In genomic region chr6:53134601-53135235, GRCh38 we compare ENCODE assay signal across 1 cellular context.
TF ChIP-seq lines count a peak whose summit lies in the region.

No MANE protein-coding gene starts in this region.

TF ChIP-seq in HepG2, 621 proteins besides CTCF, POLR2A, EP300 and RAD21 (continued from another document and continues in another):
- TF ChIP-seq, protein P1, sequence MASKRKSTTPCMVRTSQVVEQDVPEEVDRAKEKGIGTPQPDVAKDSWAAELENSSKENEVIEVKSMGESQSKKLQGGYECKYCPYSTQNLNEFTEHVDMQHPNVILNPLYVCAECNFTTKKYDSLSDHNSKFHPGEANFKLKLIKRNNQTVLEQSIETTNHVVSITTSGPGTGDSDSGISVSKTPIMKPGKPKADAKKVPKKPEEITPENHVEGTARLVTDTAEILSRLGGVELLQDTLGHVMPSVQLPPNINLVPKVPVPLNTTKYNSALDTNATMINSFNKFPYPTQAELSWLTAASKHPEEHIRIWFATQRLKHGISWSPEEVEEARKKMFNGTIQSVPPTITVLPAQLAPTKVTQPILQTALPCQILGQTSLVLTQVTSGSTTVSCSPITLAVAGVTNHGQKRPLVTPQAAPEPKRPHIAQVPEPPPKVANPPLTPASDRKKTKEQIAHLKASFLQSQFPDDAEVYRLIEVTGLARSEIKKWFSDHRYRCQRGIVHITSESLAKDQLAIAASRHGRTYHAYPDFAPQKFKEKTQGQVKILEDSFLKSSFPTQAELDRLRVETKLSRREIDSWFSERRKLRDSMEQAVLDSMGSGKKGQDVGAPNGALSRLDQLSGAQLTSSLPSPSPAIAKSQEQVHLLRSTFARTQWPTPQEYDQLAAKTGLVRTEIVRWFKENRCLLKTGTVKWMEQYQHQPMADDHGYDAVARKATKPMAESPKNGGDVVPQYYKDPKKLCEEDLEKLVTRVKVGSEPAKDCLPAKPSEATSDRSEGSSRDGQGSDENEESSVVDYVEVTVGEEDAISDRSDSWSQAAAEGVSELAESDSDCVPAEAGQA (IDR thresholded peaks at IDR 0.05; ENCODE audit: low read depth): no peak
- TF ChIP-seq, protein P1 (CRISPR knock-in tag; IDR thresholded peaks at IDR 0.05; ENCODE audit: borderline replicate concordance): no peak
- TF ChIP-seq ZNF558 (CRISPR knock-in tag; IDR thresholded peaks at IDR 0.05; ENCODE audit: borderline replicate concordance) (peak; percentile 44; the same call in 1 of the 2 replicates), SALL2 (CRISPR knock-in tag; IDR thresholded peaks at IDR 0.05) (peak; percentile 66; the same call in 1 of the 2 replicates), SKIL (CRISPR knock-in tag; IDR thresholded peaks at IDR 0.05; ENCODE audit: borderline replicate concordance) (peak; percentile 95), SMC3 (IDR thresholded peaks at IDR 0.05; ENCODE audit: low read length) (no peak), ZNF598 (CRISPR knock-in tag; IDR thresholded peaks at IDR 0.05; ENCODE audit: borderline replicate concordance) (no peak; the same call in 1 of the 2 replicates), ETV5 (CRISPR knock-in tag; IDR thresholded peaks at IDR 0.05; ENCODE audit: borderline replicate concordance) (peak; percentile 70), CEBPB (IDR thresholded peaks at IDR 0.05; ENCODE audit: borderline replicate concordance, low read depth, low read length) (peak; percentile 63; the same call in 1 of the 2 replicates), ZNF749 (CRISPR knock-in tag; IDR thresholded peaks at IDR 0.05; ENCODE audit: borderline replicate concordance) (peak; percentile 89; the same call in 1 of the 2 replicates), HNRNPLL (IDR thresholded peaks at IDR 0.05; ENCODE audit: low read depth, low read length, poor library complexity, severe bottlenecking) (no peak), THYN1 (CRISPR knock-in tag; IDR thresholded peaks at IDR 0.05; ENCODE audit: borderline replicate concordance, low read depth) (no peak), CERS6 (CRISPR knock-in tag; IDR thresholded peaks at IDR 0.05) (no peak), CBX2 (IDR thresholded peaks at IDR 0.05; ENCODE audit: low read depth, low read length) (no peak), CBX2 (CRISPR knock-in tag; IDR thresholded peaks at IDR 0.05; ENCODE audit: low read depth) (0 out of 2 replicates have a peak, but pooled peaks have one; percentile 17), ZNF337 (CRISPR knock-in tag; IDR thresholded peaks at IDR 0.05; ENCODE audit: borderline replicate concordance, low read depth) (0 out of 2 replicates have a peak, but pooled peaks have one; percentile 69), ZNF354B (CRISPR knock-in tag; IDR thresholded peaks at IDR 0.05) (no peak), ZNF431 (CRISPR knock-in tag; IDR thresholded peaks at IDR 0.05; ENCODE audit: borderline replicate concordance, low read depth) (no peak), TCF7 (IDR thresholded peaks at IDR 0.05; ENCODE audit: low read depth) (peak; percentile 99), ZMAT5 (CRISPR knock-in tag; IDR thresholded peaks at IDR 0.05; ENCODE audit: borderline replicate concordance, low read depth) (no peak), ZNF382 (CRISPR knock-in tag; IDR thresholded peaks at IDR 0.05; ENCODE audit: borderline replicate concordance) (no peak), ZNF44 (CRISPR knock-in tag; IDR thresholded peaks at IDR 0.05) (no peak), ZNF205 (CRISPR knock-in tag; IDR thresholded peaks at IDR 0.05) (peak; percentile 82; the same call in 1 of the 2 replicates), ZNF737 (CRISPR knock-in tag; IDR thresholded peaks at IDR 0.05; ENCODE audit: borderline replicate concordance) (no peak; the same call in 1 of the 2 replicates), NRL (CRISPR knock-in tag; IDR thresholded peaks at IDR 0.05; ENCODE audit: borderline replicate concordance) (no peak), FOXO1 (CRISPR knock-in tag; IDR thresholded peaks at IDR 0.05) (peak; percentile 92), IRF2 (CRISPR knock-in tag; IDR thresholded peaks at IDR 0.05) (peak; percentile 75), CBX5 (CRISPR knock-in tag; IDR thresholded peaks at IDR 0.05; ENCODE audit: borderline replicate concordance) (peak; percentile 71; the same call in 1 of the 2 replicates), ZNF605 (CRISPR knock-in tag; IDR thresholded peaks at IDR 0.05) (no peak), MBNL3 (CRISPR knock-in tag; conservative IDR thresholded peaks at IDR 0.05) (no peak), ZNF7 (CRISPR knock-in tag; IDR thresholded peaks at IDR 0.05) (no peak), ZNF224 (CRISPR knock-in tag; IDR thresholded peaks at IDR 0.05) (no peak), KMT2A (CRISPR knock-in tag; IDR thresholded peaks at IDR 0.05) (no peak), PHF21A (CRISPR knock-in tag; IDR thresholded peaks at IDR 0.05) (peak; percentile 97), ZNF350 (CRISPR knock-in tag; IDR thresholded peaks at IDR 0.05; ENCODE audit: borderline replicate concordance, low read depth) (peak; percentile 84; the same call in 1 of the 2 replicates), ZNF230 (CRISPR knock-in tag; IDR thresholded peaks at IDR 0.05) (peak; percentile 81; the same call in 1 of the 2 replicates), HDAC6 (IDR thresholded peaks at IDR 0.05; ENCODE audit: low read depth, low read length) (no peak), ZNF546 (CRISPR knock-in tag; conservative IDR thresholded peaks at IDR 0.05) (no peak), ZNF850 (CRISPR knock-in tag; conservative IDR thresholded peaks at IDR 0.05) (no peak), RELA (CRISPR knock-in tag; IDR thresholded peaks at IDR 0.05) (no peak), SRY (CRISPR knock-in tag; IDR thresholded peaks at IDR 0.05) (no peak), MIXL1 (CRISPR knock-in tag; IDR thresholded peaks at IDR 0.05) (peak; percentile 67), THAP11 (CRISPR knock-in tag; IDR thresholded peaks at IDR 0.05) (peak; percentile 76), FLYWCH1 (CRISPR knock-in tag; IDR thresholded peaks at IDR 0.05) (no peak; the same call in 1 of the 2 replicates), GATA4 (IDR thresholded peaks at IDR 0.05; ENCODE audit: borderline replicate concordance, low read depth) (peak; percentile 99), MLXIP (CRISPR knock-in tag; IDR thresholded peaks at IDR 0.05; ENCODE audit: borderline replicate concordance) (peak; percentile 100), MED1 (CRISPR knock-in tag; IDR thresholded peaks at IDR 0.05) (peak; percentile 92), TBX2 (CRISPR knock-in tag; IDR thresholded peaks at IDR 0.05; ENCODE audit: borderline replicate concordance) (peak; percentile 97), PLRG1 (conservative IDR thresholded peaks at IDR 0.05) (no peak), IRF9 (CRISPR knock-in tag; IDR thresholded peaks at IDR 0.05; ENCODE audit: borderline replicate concordance) (no peak), SUZ12 (IDR thresholded peaks at IDR 0.05; ENCODE audit: low read depth, low read length) (no peak)
- TF ChIP-seq, protein P2, sequence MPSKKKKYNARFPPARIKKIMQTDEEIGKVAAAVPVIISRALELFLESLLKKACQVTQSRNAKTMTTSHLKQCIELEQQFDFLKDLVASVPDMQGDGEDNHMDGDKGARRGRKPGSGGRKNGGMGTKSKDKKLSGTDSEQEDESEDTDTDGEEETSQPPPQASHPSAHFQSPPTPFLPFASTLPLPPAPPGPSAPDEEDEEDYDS (CRISPR knock-in tag; IDR thresholded peaks at IDR 0.05): peak; percentile 58; the same call in 1 of the 2 replicates
- TF ChIP-seq, protein P3, sequence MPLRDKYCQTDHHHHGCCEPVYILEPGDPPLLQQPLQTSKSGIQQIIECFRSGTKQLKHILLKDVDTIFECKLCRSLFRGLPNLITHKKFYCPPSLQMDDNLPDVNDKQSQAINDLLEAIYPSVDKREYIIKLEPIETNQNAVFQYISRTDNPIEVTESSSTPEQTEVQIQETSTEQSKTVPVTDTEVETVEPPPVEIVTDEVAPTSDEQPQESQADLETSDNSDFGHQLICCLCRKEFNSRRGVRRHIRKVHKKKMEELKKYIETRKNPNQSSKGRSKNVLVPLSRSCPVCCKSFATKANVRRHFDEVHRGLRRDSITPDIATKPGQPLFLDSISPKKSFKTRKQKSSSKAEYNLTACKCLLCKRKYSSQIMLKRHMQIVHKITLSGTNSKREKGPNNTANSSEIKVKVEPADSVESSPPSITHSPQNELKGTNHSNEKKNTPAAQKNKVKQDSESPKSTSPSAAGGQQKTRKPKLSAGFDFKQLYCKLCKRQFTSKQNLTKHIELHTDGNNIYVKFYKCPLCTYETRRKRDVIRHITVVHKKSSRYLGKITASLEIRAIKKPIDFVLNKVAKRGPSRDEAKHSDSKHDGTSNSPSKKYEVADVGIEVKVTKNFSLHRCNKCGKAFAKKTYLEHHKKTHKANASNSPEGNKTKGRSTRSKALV (CRISPR knock-in tag; IDR thresholded peaks at IDR 0.05): no peak
- TF ChIP-seq, protein P4, sequence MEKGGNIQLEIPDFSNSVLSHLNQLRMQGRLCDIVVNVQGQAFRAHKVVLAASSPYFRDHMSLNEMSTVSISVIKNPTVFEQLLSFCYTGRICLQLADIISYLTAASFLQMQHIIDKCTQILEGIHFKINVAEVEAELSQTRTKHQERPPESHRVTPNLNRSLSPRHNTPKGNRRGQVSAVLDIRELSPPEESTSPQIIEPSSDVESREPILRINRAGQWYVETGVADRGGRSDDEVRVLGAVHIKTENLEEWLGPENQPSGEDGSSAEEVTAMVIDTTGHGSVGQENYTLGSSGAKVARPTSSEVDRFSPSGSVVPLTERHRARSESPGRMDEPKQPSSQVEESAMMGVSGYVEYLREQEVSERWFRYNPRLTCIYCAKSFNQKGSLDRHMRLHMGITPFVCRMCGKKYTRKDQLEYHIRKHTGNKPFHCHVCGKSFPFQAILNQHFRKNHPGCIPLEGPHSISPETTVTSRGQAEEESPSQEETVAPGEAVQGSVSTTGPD (CRISPR knock-in tag; IDR thresholded peaks at IDR 0.05): peak; percentile 83; the same call in 1 of the 2 replicates
